ENCODE assay signal across 18 cellular contexts in genomic region chr11:113241190-113242051, GRCh38.
DNase-seq lines count a peak whose midpoint lies in the region; ATAC-seq, FAIRE-seq and TF ChIP-seq lines count a peak whose summit lies in the region.
"Had no signal": no experiment of that assay in that cellular context is flagged by ENCODE, and none has a peak within 500 bp of the region (broad histone marks: within the 10 kb centered on the region; RNA-seq: fewer than 3 reads in every experiment).

No MANE protein-coding gene starts in this region.

- POLR2A ChIA-PET in WTC11 (lab: Charles Lee) = interaction anchor here (0.5 kb wide), 1 partner anchor 141 kb away, joined by 3 read pairs; no protein-coding TSS in a partner anchor

- H3K9me3 Mint-ChIP-seq in WTC11 = no peaks in the 10 kb centered on the region
- H3K9me3 Mint-ChIP-seq in activated naive CD8-positive, alpha-beta T cell treated with anti-CD3 and anti-CD28 coated beads for 36 hours = no peaks in the 10 kb centered on the region
- H3K9me3 Mint-ChIP-seq: activated CD4-positive, alpha-beta T cell treated with anti-CD3 and anti-CD28 coated beads, Interleukin-2, amount 10 ng/mL, durations not matched to agents 24 days and 14 days; activated T-helper 2 cell treated with anti-CD3 and anti-CD28 coated beads, Interferon-gamma antibody, Interleukin-2, Interleukin-4, amounts not matched to agents 10 μg/mL and 5 μg/mL and 100 μg/mL, durations not matched to agents 14 hours and 24 hours and 36 hours; memory B cell; T-helper 1 cell treated with Interleukin-12 subunit alpha and Interleukin-12 subunit beta and Interleukin-4 antibody, amounts not matched to agents 30 μg/mL and 1 μg/mL, for 36 hours had no signal

- H3K27ac Mint-ChIP-seq in WTC11 = peak overlapping the region; percentile 29; the same call in 1 of the 2 replicates
- no peak overlapping the region for H3K27ac Mint-ChIP-seq in activated naive CD8-positive, alpha-beta T cell treated with anti-CD3 and anti-CD28 coated beads for 36 hours
- H3K27ac Mint-ChIP-seq: activated CD4-positive, alpha-beta T cell treated with anti-CD3 and anti-CD28 coated beads, Interleukin-2, amount 10 ng/mL, durations not matched to agents 24 days and 14 days; activated T-helper 2 cell treated with anti-CD3 and anti-CD28 coated beads, Interferon-gamma antibody, Interleukin-2, Interleukin-4, amounts not matched to agents 10 μg/mL and 5 μg/mL and 100 μg/mL, durations not matched to agents 14 hours and 24 hours and 36 hours; memory B cell; T-helper 1 cell treated with Interleukin-12 subunit alpha and Interleukin-12 subunit beta and Interleukin-4 antibody, amounts not matched to agents 30 μg/mL and 1 μg/mL, for 36 hours had no signal

- H3K27ac ChIP-seq in pancreas = no peak overlapping the region
- H3K27ac ChIP-seq: spleen had no signal

- H3K36me3 ChIP-seq in pancreas = no peaks in the 10 kb centered on the region
- H3K36me3 ChIP-seq: spleen had no signal

- DNase-seq in NCI-H510A treated with DMSO at 0.1 percent for 48 hours (lab: John Stamatoyannopoulos, UW) (peak; percentile 53), NCI-H510A (lab: John Stamatoyannopoulos, UW) (no peak), WTC11 (ENCODE audit: low spot score) (no peak), foreskin fibroblast (peak; percentile 30 to 59), pancreas (no peak), kidney tubule cell (ENCODE audit: low spot score) (no peak)
- no peak for DNase-seq in activated naive CD8-positive, alpha-beta T cell treated with anti-CD3 and anti-CD28 coated beads for 36 hours
- DNase-seq: activated CD4-positive, alpha-beta T cell treated with anti-CD3 and anti-CD28 coated beads, Interleukin-2, amount 10 ng/mL, durations not matched to agents 24 days and 14 days; NCI-H1694; PC-3; spleen; trophoblast cell had no signal

- no peaks in the 10 kb centered on the region for H3K27me3 Mint-ChIP-seq in WTC11 (ENCODE audit: low read depth)
- H3K27me3 Mint-ChIP-seq in activated naive CD8-positive, alpha-beta T cell treated with anti-CD3 and anti-CD28 coated beads for 36 hours = peaks cover 34% of the 10 kb centered on the region

- no peaks in the 10 kb centered on the region for H3K36me3 Mint-ChIP-seq in WTC11
- H3K36me3 Mint-ChIP-seq in activated naive CD8-positive, alpha-beta T cell treated with anti-CD3 and anti-CD28 coated beads for 36 hours = no peaks in the 10 kb centered on the region
- H3K36me3 Mint-ChIP-seq: memory B cell had no signal

- FAIRE-seq in pancreas (lab: Jason Lieb, UNC) = no peak
- FAIRE-seq: GM12891, K562 had no signal

- H3K4me3 ChIP-seq in foreskin fibroblast (ENCODE audit: low read depth in 1 of 2, low read length in 2 of 2) (no peak overlapping the region), pancreas (no peak overlapping the region)
- H3K4me3 ChIP-seq: K562, spleen had no signal

- intact Hi-C loops in pancreas (cut with DNase I) = no loop called here

- CTCF ChIA-PET in WTC11 (lab: Charles Lee) = interaction anchor here (1.4 to 1.5 kb wide), 2 partner anchors 48 to 653 kb away, joined by 3 to 4 read pairs; no protein-coding TSS in a partner anchor

- TF ChIP-seq CTCF in WTC11 (IDR thresholded peaks at IDR 0.05) (no peak), foreskin fibroblast (IDR thresholded peaks at IDR 0.05; ENCODE audit: low read depth, low read length) (no peak), pancreas (IDR thresholded peaks at IDR 0.05) (no peak)

- WGBS in pancreas, 2 donors = 73% methylated on average over 10 of the region's 10 CpGs

- H3K4me1 Mint-ChIP-seq in WTC11 = peaks cover 19% of the 10 kb centered on the region
- peaks cover 13% of the 10 kb centered on the region for H3K4me1 Mint-ChIP-seq in activated naive CD8-positive, alpha-beta T cell treated with anti-CD3 and anti-CD28 coated beads for 36 hours
- H3K4me1 Mint-ChIP-seq: memory B cell had no signal

- H3K9me3 ChIP-seq in pancreas = no peaks in the 10 kb centered on the region
- H3K9me3 ChIP-seq: spleen had no signal

- peaks cover 0 to 10% (median 0%) of the 10 kb centered on the region in 4 donors for H3K27me3 ChIP-seq in pancreas

- peak; percentile 23; the same call in 1 of the 2 replicates for ATAC-seq in WTC11
- ATAC-seq in pancreas = no peak
- no peak for ATAC-seq in HG03457 (IDR thresholded peaks at IDR 0.05; ENCODE audit: unreplicated experiment)
- ATAC-seq: K562, PC-3 had no signal

- H3K4me1 ChIP-seq in pancreas = no peaks in the 10 kb centered on the region

- H3K4me3 Mint-ChIP-seq in WTC11 = no peak overlapping the region
- no peak overlapping the region for H3K4me3 Mint-ChIP-seq in activated naive CD8-positive, alpha-beta T cell treated with anti-CD3 and anti-CD28 coated beads for 36 hours
- H3K4me3 Mint-ChIP-seq: activated CD4-positive, alpha-beta T cell treated with anti-CD3 and anti-CD28 coated beads, Interleukin-2, amount 10 ng/mL, durations not matched to agents 24 days and 14 days; memory B cell; T-helper 1 cell treated with Interleukin-12 subunit alpha and Interleukin-12 subunit beta and Interleukin-4 antibody, amounts not matched to agents 30 μg/mL and 1 μg/mL, for 36 hours had no signal

TF ChIP-seq in WTC11, 78 proteins besides CTCF, POLR2A, EP300 and RAD21:
- TF ChIP-seq E2F1 (CRISPR knock-in tag; IDR thresholded peaks at IDR 0.05) = no peak

Comparison
In these comparisons a context has a peak if more than half of its experiments do, and no peak if none do; other contexts are left out.
1. DNase-seq: peak in NCI-H510A treated with DMSO at 0.1 percent for 48 hours (single experiment) and foreskin fibroblast (2 of 2); none in NCI-H510A (single experiment), WTC11 (single experiment), pancreas (0 of 6), kidney tubule cell (single experiment) and activated naive CD8-positive, alpha-beta T cell treated with anti-CD3 and anti-CD28 coated beads for 36 hours (single experiment).